In genomic region chr20:56710125-56710524, GRCh38 we compare ENCODE assay signal across 21 cellular contexts.
"Had no signal": no experiment of that assay in that cellular context is flagged by ENCODE, and none has a peak within 500 bp of the region (broad histone marks: within the 10 kb centered on the region; RNA-seq: fewer than 3 reads in every experiment).

No MANE protein-coding gene starts in this region.

- DNase-seq: Kasumi-1, MM.1S, NCI-H1092 treated with DMSO at 0.1 percent for 48 hours, NCI-H1436, NCI-H187, NCI-H2029, NCI-H2081 treated with DMSO at 0.1 percent for 48 hours, NCI-H2171, NCI-H226, NCI-H446, NCI-H510A, NCI-H524 treated with DMSO at 0.1 percent for 48 hours, NCI-H69, NCI-H774, RPMI8226, SHP77, SK-N-SH, SW 1271 had no signal

- H3K9ac ChIP-seq: KMS-11, SK-N-SH had no signal

- H3K4me2 ChIP-seq: KMS-11, SK-N-SH had no signal

- H3K9me3 ChIP-seq: SK-N-SH had no signal

- H3K27ac ChIP-seq: HL-60, KMS-11 had no signal

- FAIRE-seq: RCC 7860 had no signal
